Comparison of ENCODE assay signal across 1 cellular context in the genomic region with DNA sequence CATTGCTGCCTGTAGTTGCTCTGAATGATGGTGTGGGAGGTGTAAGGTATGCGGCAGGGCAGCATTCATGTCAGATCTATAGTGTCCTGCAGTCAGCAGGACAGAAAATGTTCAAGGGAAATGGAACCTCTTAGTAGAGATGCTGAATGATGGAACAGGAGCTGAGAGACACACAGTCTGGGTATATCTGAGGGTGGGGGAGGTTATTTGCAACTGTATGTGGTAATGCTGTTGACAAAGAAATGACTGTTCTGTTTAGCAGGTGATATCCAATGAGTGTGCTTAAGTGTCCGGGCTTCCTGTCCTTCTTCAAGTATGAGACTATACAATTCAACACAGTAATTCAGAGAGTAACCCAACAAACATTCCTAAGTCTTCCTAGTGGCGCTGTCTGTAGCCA.
TF ChIP-seq lines count a peak whose summit lies in the region.

No MANE protein-coding gene starts in this region.

TF ChIP-seq in GM23338, 12 proteins besides CTCF, POLR2A, EP300 and RAD21 (continued from another document):
- TF ChIP-seq EZH2phosphoT487 (IDR thresholded peaks at IDR 0.05; ENCODE audit: unreplicated experiment) (no peak), ZNF114 (CRISPR knock-in tag; IDR thresholded peaks at IDR 0.05) (no peak), JUNB (IDR thresholded peaks at IDR 0.05; ENCODE audit: unreplicated experiment) (no peak), CREB1 (CRISPR knock-in tag; IDR thresholded peaks at IDR 0.05; ENCODE audit: low read depth) (no peak), POLR2AphosphoS5 (IDR thresholded peaks at IDR 0.05; ENCODE audit: low read depth) (no peak)
- TF ChIP-seq, protein P1, sequence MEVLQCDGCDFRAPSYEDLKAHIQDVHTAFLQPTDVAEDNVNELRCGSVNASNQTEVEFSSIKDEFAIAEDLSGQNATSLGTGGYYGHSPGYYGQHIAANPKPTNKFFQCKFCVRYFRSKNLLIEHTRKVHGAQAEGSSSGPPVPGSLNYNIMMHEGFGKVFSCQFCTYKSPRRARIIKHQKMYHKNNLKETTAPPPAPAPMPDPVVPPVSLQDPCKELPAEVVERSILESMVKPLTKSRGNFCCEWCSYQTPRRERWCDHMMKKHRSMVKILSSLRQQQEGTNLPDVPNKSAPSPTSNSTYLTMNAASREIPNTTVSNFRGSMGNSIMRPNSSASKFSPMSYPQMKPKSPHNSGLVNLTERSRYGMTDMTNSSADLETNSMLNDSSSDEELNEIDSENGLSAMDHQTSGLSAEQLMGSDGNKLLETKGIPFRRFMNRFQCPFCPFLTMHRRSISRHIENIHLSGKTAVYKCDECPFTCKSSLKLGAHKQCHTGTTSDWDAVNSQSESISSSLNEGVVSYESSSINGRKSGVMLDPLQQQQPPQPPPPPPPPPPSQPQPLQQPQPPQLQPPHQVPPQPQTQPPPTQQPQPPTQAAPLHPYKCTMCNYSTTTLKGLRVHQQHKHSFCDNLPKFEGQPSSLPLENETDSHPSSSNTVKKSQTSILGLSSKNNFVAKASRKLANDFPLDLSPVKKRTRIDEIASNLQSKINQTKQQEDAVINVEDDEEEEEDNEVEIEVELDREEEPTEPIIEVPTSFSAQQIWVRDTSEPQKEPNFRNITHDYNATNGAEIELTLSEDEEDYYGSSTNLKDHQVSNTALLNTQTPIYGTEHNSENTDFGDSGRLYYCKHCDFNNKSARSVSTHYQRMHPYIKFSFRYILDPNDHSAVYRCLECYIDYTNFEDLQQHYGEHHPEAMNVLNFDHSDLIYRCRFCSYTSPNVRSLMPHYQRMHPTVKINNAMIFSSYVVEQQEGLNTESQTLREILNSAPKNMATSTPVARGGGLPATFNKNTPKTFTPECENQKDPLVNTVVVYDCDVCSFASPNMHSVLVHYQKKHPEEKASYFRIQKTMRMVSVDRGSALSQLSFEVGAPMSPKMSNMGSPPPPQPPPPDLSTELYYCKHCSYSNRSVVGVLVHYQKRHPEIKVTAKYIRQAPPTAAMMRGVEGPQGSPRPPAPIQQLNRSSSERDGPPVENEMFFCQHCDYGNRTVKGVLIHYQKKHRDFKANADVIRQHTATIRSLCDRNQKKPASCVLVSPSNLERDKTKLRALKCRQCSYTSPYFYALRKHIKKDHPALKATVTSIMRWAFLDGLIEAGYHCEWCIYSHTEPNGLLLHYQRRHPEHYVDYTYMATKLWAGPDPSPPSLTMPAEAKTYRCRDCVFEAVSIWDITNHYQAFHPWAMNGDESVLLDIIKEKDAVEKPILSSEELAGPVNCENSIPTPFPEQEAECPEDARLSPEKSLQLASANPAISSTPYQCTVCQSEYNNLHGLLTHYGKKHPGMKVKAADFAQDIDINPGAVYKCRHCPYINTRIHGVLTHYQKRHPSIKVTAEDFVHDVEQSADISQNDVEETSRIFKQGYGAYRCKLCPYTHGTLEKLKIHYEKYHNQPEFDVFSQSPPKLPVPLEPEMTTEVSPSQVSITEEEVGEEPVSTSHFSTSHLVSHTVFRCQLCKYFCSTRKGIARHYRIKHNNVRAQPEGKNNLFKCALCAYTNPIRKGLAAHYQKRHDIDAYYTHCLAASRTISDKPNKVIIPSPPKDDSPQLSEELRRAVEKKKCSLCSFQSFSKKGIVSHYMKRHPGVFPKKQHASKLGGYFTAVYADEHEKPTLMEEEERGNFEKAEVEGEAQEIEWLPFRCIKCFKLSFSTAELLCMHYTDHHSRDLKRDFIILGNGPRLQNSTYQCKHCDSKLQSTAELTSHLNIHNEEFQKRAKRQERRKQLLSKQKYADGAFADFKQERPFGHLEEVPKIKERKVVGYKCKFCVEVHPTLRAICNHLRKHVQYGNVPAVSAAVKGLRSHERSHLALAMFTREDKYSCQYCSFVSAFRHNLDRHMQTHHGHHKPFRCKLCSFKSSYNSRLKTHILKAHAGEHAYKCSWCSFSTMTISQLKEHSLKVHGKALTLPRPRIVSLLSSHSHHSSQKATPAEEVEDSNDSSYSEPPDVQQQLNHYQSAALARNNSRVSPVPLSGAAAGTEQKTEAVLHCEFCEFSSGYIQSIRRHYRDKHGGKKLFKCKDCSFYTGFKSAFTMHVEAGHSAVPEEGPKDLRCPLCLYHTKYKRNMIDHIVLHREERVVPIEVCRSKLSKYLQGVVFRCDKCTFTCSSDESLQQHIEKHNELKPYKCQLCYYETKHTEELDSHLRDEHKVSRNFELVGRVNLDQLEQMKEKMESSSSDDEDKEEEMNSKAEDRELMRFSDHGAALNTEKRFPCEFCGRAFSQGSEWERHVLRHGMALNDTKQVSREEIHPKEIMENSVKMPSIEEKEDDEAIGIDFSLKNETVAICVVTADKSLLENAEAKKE (CRISPR knock-in tag; IDR thresholded peaks at IDR 0.05), result no peak
TF ChIP-seq in GM23338: peak in this region for 0.
